30 cellular contexts compared by ENCODE assay signal in the genomic region with DNA sequence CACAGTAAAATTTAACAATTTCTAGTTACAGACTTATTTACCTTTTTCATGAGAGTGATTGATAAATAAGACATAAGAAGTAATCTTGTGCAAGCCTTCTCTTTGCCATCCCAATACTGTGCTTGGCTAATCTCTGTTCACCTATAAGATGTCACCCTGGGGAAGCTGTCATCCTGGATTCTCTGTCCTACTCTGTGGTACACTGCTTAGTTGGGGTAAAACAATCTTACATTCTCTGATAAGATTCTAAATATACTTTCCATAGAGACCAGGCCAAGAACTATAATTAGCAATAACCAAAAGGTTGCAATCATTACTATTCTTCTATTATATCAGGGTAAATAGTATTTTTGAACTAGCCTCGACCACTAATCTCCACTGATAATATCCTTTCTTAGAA.
"Had no signal": no experiment of that assay in that cellular context is flagged by ENCODE, and none has a peak within 500 bp of the region (broad histone marks: within the 10 kb centered on the region; RNA-seq: fewer than 3 reads in every experiment).

No MANE protein-coding gene starts in this region.

- H3K4me3 ChIP-seq: ascending aorta, cardiac muscle cell had no signal

- H3K27me3 ChIP-seq: ascending aorta, cardiac muscle cell had no signal

- H3K27ac ChIP-seq: ascending aorta, cardiac muscle cell, WERI-Rb-1 had no signal

- DNase-seq: activated CD4-positive, alpha-beta memory T cell treated with anti-CD3 and anti-CD28 coated beads, Interleukin-2, amount 10 ng/mL, durations not matched to agents 7 days and 5 days; activated CD4-positive, alpha-beta T cell treated with anti-CD3 and anti-CD28 coated beads for 1 hour; activated CD4-positive, alpha-beta T cell treated with anti-CD3 and anti-CD28 coated beads for 36 hours; activated CD4-positive, alpha-beta T cell treated with anti-CD3 and anti-CD28 coated beads for 48 hours; activated CD4-positive, alpha-beta T cell treated with anti-CD3 and anti-CD28 coated beads, Interleukin-2, amount 10 ng/mL, durations not matched to agents 7 days and 5 days; activated CD4-positive, alpha-beta T cell treated with anti-CD3 and anti-CD28 coated beads, Interleukin-2, amount 50 U/mL, for 48 hours; activated CD4-positive, CD25-positive, alpha-beta regulatory T cell; activated CD8-positive, alpha-beta memory T cell treated with anti-CD3 and anti-CD28 coated beads for 24 hours; activated CD8-positive, alpha-beta memory T cell treated with anti-CD3 and anti-CD28 coated beads, Interleukin-2, amount 10 ng/mL, durations not matched to agents 7 days and 5 days; activated CD8-positive, alpha-beta memory T cell treated with anti-CD3 and anti-CD28 coated beads, Interleukin-2, amount 50 U/mL, for 48 hours; activated CD8-positive, alpha-beta T cell treated with anti-CD3 and anti-CD28 coated beads, Interleukin-2, amount 10 ng/mL, durations not matched to agents 7 days and 5 days; activated effector memory CD4-positive, alpha-beta T cell treated with Interleukin-2 at 50 U/mL for 16 hours; activated gamma-delta T cell; activated naive CD4-positive, alpha-beta T cell treated with anti-CD3 and anti-CD28 coated beads, Interleukin-2, amount 10 ng/mL, durations not matched to agents 7 days and 5 days; activated naive CD4-positive, alpha-beta T cell treated with Interleukin-2 at 50 U/mL for 16 hours; activated naive CD8-positive, alpha-beta T cell treated with anti-CD3 and anti-CD28 coated beads, Interleukin-2, amount 10 ng/mL, durations not matched to agents 7 days and 5 days; activated naive CD8-positive, alpha-beta T cell treated with anti-CD3 and anti-CD28 coated beads, Interleukin-2, amount 50 U/mL, for 24 hours; activated T-cell treated with anti-CD3 and anti-CD28 coated beads, Interleukin-2, amount 50 U/mL, for 24 hours; activated T-cell treated with anti-CD3 and anti-CD28 coated beads, Interleukin-2, amount 50 U/mL, for 48 hours; amygdala; anterior cingulate cortex; central memory CD4-positive, alpha-beta T cell; T-helper 1 cell; T-helper 2 cell; T-helper 9 cell; WERI-Rb-1 had no signal

- H3K4me1 ChIP-seq: ascending aorta had no signal

- ATAC-seq: activated CD4-positive, alpha-beta T cell treated with anti-CD3 and anti-CD28 coated beads for 36 hours; activated CD4-positive, CD25-positive, alpha-beta regulatory T cell treated with anti-CD3 and anti-CD28 coated beads, Interleukin-2, amount 50 U/mL, for 24 hours; activated CD8-positive, alpha-beta memory T cell treated with anti-CD3 and anti-CD28 coated beads, Interleukin-2, amount 10 ng/mL, durations not matched to agents 7 days and 5 days; activated CD8-positive, alpha-beta T cell treated with anti-CD3 and anti-CD28 coated beads, Interleukin-2, amount 10 ng/mL, durations not matched to agents 7 days and 5 days; activated naive CD8-positive, alpha-beta T cell treated with anti-CD3 and anti-CD28 coated beads, Interleukin-2, amount 50 U/mL, for 24 hours; WTC11 had no signal

- H3K9me3 ChIP-seq: ascending aorta had no signal

- H3K36me3 ChIP-seq: ascending aorta, cardiac muscle cell, WERI-Rb-1 had no signal
